Comparison of ENCODE assay signal across 11 cellular contexts in genomic region chr2:198008230-198008629, GRCh38.
"Had no signal": no experiment of that assay in that cellular context is flagged by ENCODE, and none has a peak within 500 bp of the region (broad histone marks: within the 10 kb centered on the region; RNA-seq: fewer than 3 reads in every experiment).

No MANE protein-coding gene starts in this region.

- H3K27me3 Mint-ChIP-seq: activated B cell treated with CpG ODN at 0.5 μM for 24 hours; activated naive CD8-positive, alpha-beta T cell treated with anti-CD3 and anti-CD28 coated beads, Interleukin-2, amount 10 ng/mL, durations not matched to agents 7 days and 5 days had no signal

- DNase-seq: activated B cell treated with CpG ODN at 0.5 μM for 24 hours; activated naive CD8-positive, alpha-beta T cell treated with anti-CD3 and anti-CD28 coated beads, Interleukin-2, amount 10 ng/mL, durations not matched to agents 7 days and 5 days; aorta; dorsolateral prefrontal cortex; hypothalamus; ovary; sigmoid colon; stimulated activated CD4-positive, alpha-beta T cell treated with anti-CD3 and anti-CD28 coated beads, Interleukin-2, amount 100 ng/mL, for 24 hours; stimulated activated naive CD4-positive, alpha-beta T cell treated with Interleukin-2 at 50 U/mL for 16 hours; upper lobe of right lung had no signal

- H3K4me3 Mint-ChIP-seq: activated B cell treated with CpG ODN at 0.5 μM for 24 hours; activated naive CD8-positive, alpha-beta T cell treated with anti-CD3 and anti-CD28 coated beads, Interleukin-2, amount 10 ng/mL, durations not matched to agents 7 days and 5 days; neural crest cell had no signal

- ATAC-seq: upper lobe of right lung had no signal

- H3K9me3 Mint-ChIP-seq: activated B cell treated with CpG ODN at 0.5 μM for 24 hours had no signal

- H3K4me1 Mint-ChIP-seq: activated B cell treated with CpG ODN at 0.5 μM for 24 hours, neural crest cell had no signal

- H3K27ac Mint-ChIP-seq: activated B cell treated with CpG ODN at 0.5 μM for 24 hours; activated naive CD8-positive, alpha-beta T cell treated with anti-CD3 and anti-CD28 coated beads, Interleukin-2, amount 10 ng/mL, durations not matched to agents 7 days and 5 days had no signal
